In the genomic region with DNA sequence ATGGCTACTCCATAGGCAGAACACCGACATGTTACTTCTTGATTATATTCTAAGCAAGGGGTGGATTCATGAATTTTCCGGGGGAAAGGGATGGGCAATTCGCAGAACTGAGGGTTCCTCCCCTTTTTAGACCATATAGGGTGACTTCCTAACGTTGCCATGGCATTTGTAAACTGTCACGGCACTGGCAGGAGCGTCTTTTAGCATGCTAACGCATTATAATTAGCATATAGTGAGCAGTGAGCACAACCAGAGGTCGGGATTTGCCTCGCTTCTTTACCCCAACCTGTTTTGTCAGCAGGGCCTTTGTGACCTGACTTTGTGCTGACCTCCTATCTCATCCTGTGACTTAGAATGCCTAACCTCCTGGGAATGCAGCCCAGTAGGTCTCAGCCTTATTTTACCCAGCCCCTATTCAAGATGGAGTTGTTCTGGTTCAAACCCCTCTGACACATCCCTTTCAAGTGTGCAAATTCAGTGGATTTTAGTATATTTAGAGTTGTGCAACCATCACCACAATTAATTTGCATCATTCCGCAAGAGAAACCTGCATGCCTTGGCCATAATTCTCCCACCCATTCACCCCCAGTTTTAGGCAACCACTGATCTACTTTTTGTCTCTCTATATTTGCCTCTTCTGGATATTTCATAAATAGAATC, we compare ENCODE assay signal across 11 cellular contexts. TPM values are rescaled to one million over a fixed set of nuclear protein-coding genes. Genes with fewer than 3 reads are reported as not detected.
A peak's percentile ranks its signal among the peaks of the same experiment; 100 is the strongest.
DNase-seq lines count a peak whose midpoint lies in the region.
"Had no signal": no experiment of that assay in that cellular context is flagged by ENCODE, and none has a peak within 500 bp of the region (broad histone marks: within the 10 kb centered on the region; RNA-seq: fewer than 3 reads in every experiment).

No MANE protein-coding gene starts in this region.

- H3K27ac ChIP-seq in HUES6 (ENCODE audit: low read depth, low read length) (peak overlapping the region; percentile 77; the same call in 1 of the 2 replicates), cingulate gyrus (ENCODE audit: low read depth, low read length) (peak overlapping the region; percentile 51), skeletal muscle tissue (ENCODE audit: low read depth, low read length) (peak overlapping the region; percentile 37)
- H3K27ac ChIP-seq: ascending aorta had no signal

- H3K9me3 ChIP-seq in HUES6 (ENCODE audit: control insufficient read depth, insufficient read depth, low read depth, low read length) (no peaks in the 10 kb centered on the region), skeletal muscle tissue (ENCODE audit: control insufficient read depth in 3 of 3, low read length in 3 of 3) (no peaks in the 10 kb centered on the region)
- H3K9me3 ChIP-seq: ascending aorta had no signal

- peak overlapping the region; percentile 31 for H3K4me3 ChIP-seq in HUES6 (ENCODE audit: low read depth, low read length)
- peak overlapping the region in 2 of 3 donors; percentile 39 to 41 for H3K4me3 ChIP-seq in skeletal muscle tissue (ENCODE audit: low read length in 3 of 3)

- H3K27me3 ChIP-seq in HUES6 (ENCODE audit: control insufficient read depth, insufficient read depth, low read length) (no peaks in the 10 kb centered on the region), skeletal muscle tissue (ENCODE audit: control insufficient read depth in 3 of 3, insufficient read depth in 3 of 3, low read length in 3 of 3) (no peaks in the 10 kb centered on the region)
- H3K27me3 ChIP-seq: ascending aorta had no signal

- DNase-seq in iPS-NIHi11 (ENCODE audit: low spot score) = peak; percentile 58
- no peak for DNase-seq in mucosa of gallbladder (ENCODE audit: low spot score)
- DNase-seq in AML-193 (lab: John Stamatoyannopoulos, UW) = no peak
- DNase-seq in NCI-H2196 treated with DMSO at 0.1 percent for 48 hours (lab: John Stamatoyannopoulos, UW; ENCODE audit: unreplicated experiment) = no peak
- DNase-seq in cerebellar cortex (ENCODE audit: low spot score) = no peak
- DNase-seq: DMS 273 treated with DMSO at 0.1 percent for 48 hours, PC-3 had no signal

- H3K9ac ChIP-seq in HUES6 (ENCODE audit: low read length) (no peak overlapping the region), skeletal muscle tissue (ENCODE audit: low read depth in 1 of 3, low read length in 3 of 3) (peak overlapping the region in 1 of 3 donors; percentile 47)

- H3K4me1 ChIP-seq in HUES6 (ENCODE audit: control insufficient read depth, insufficient read depth, low read length) (peaks cover 30% of the 10 kb centered on the region), skeletal muscle tissue (ENCODE audit: control insufficient read depth in 3 of 3, insufficient read depth in 3 of 3, low read length in 3 of 3) (peaks cover 13 to 18% (median 13%) of the 10 kb centered on the region in 3 donors)

- H3K36me3 ChIP-seq in HUES6 (ENCODE audit: control insufficient read depth, insufficient read depth, low read length) (no peaks in the 10 kb centered on the region), skeletal muscle tissue (ENCODE audit: control insufficient read depth in 3 of 3, insufficient read depth in 3 of 3, low read length in 3 of 3) (no peaks in the 10 kb centered on the region)

RNA-seq across cellular contexts. Expression of a gene that starts 27.4 kb away (rescaled TPM):
- total RNA-seq in skeletal muscle tissue (15.7 TPM), mucosa of gallbladder (31.6 TPM)
